In genomic region chr17:39529455-39529854, GRCh38 we compare ENCODE assay signal across 3 cellular contexts.
A peak's percentile ranks its signal among the peaks of the same experiment; 100 is the strongest.
TF ChIP-seq lines count a peak whose summit lies in the region.

No MANE protein-coding gene starts in this region.

TF ChIP-seq in K562, 482 proteins besides CTCF, POLR2A, EP300 and RAD21 (continued from another document and continues in another):
- TF ChIP-seq NCOR1 (IDR thresholded peaks at IDR 0.05) (peak; percentile 39; the same call in 1 of the 2 replicates), NUFIP1 (IDR thresholded peaks at IDR 0.05; ENCODE audit: partially characterized antibody) (no peak), TAL1 (IDR thresholded peaks at IDR 0.05) (peak; percentile 72), ZNF316 (IDR thresholded peaks at IDR 0.05) (peak; percentile 29; the same call in 1 of the 2 replicates), POLR2H (tag; IDR thresholded peaks at IDR 0.05; ENCODE audit: low read depth) (0 out of 2 replicates have a peak, but pooled peaks have one; percentile 43), CBFA2T3 (IDR thresholded peaks at IDR 0.05) (peak; percentile 63), NFATC3 (IDR thresholded peaks at IDR 0.05) (0 out of 2 replicates have a peak, but pooled peaks have one; percentile 24), ZBTB1 (CRISPR knock-in tag; IDR thresholded peaks at IDR 0.05; ENCODE audit: borderline replicate concordance, low read depth) (no peak), ZNF655 (CRISPR knock-in tag; IDR thresholded peaks at IDR 0.05) (no peak), ARID1B (IDR thresholded peaks at IDR 0.05) (peak; percentile 83), PTBP1 (IDR thresholded peaks at IDR 0.05; ENCODE audit: low read depth, low read length) (no peak), TEAD4 (IDR thresholded peaks at IDR 0.05; ENCODE audit: low read length) (peak; percentile 58; the same call in 1 of the 2 replicates), TEAD4 (CRISPR knock-in tag; IDR thresholded peaks at IDR 0.05; ENCODE audit: borderline replicate concordance) (no peak), BRD4 (IDR thresholded peaks at IDR 0.05) (no peak), NFIC (IDR thresholded peaks at IDR 0.05) (0 out of 2 replicates have a peak, but pooled peaks have one; percentile 27), CCNT2 (IDR thresholded peaks at IDR 0.05; ENCODE audit: borderline replicate concordance, extremely low read depth, insufficient read length, low read depth, low read length) (peak; percentile 34), TCF3 (CRISPR knock-in tag; IDR thresholded peaks at IDR 0.05) (peak; percentile 67)

TF ChIP-seq in endothelial cell of umbilical vein, 7 proteins besides CTCF, POLR2A, EP300 and RAD21 (continued from another document):
- TF ChIP-seq MAX (IDR thresholded peaks at IDR 0.05; ENCODE audit: insufficient read depth, insufficient read length) (no peak), JUN (IDR thresholded peaks at IDR 0.05; ENCODE audit: borderline replicate concordance, insufficient read depth, insufficient read length, low read depth) (no peak)

TF ChIP-seq in HepG2, 621 proteins besides CTCF, POLR2A, EP300 and RAD21 (continued from another document):
- no peak for TF ChIP-seq ZNF609 (CRISPR knock-in tag; IDR thresholded peaks at IDR 0.05; ENCODE audit: borderline replicate concordance)
- TF ChIP-seq HOXA3 (CRISPR knock-in tag; IDR thresholded peaks at IDR 0.05): no peak
- no peak for TF ChIP-seq RNF2 (conservative IDR thresholded peaks at IDR 0.05; ENCODE audit: low read depth)
